Comparison of ENCODE assay signal across 8 cellular contexts in the genomic region with DNA sequence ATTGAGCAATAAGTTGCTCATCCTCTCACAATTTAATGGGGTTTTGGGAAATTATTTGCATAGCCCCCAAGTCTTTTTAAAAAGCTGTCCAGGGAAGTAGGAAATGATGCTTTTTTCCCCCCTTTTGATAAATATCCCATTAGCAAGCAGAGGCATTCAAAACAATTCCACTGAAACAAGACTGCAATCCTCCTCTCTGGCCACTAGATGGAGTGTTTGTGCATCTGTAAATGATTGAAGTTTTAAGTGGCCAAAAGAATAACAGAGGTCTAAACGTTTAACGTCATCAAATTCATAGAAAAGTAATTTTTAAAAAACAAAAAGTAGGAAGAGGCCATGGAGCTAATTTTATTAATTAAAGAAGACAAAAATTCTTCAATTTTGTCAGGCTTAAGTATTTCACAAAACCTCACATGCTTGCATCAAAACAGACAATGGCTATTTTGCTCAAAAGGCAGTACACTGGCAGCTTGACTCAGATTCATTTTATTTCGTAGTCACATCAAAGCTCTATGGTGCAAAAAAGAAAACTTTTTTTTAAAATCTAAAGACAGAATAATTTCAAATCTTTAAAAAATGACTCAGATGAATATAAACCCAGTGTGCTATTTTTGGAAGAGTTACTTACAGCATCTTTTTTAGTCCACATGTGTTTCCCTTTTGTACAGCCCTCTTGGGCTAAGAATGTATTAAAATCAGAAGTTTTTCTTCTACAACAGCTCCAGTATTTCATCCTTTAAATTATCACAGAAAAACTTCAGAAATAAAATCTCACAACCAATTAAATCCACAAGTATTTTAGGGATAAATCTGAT. TPM values are rescaled to one million over a fixed set of nuclear protein-coding genes. Genes with fewer than 3 reads are reported as not detected.
DNase-seq lines count a peak whose midpoint lies in the region; ATAC-seq, FAIRE-seq and TF ChIP-seq lines count a peak whose summit lies in the region.

No MANE protein-coding gene starts in this region.

- H3K9me3 Mint-ChIP-seq in activated naive CD4-positive, alpha-beta T cell treated with anti-CD3 and anti-CD28 coated beads, Interleukin-2, amount 10 ng/mL, durations not matched to agents 7 days and 5 days: no peaks in the 10 kb centered on the region
- H3K9me3 Mint-ChIP-seq in activated naive CD4-positive, alpha-beta T cell treated with anti-CD3 and anti-CD28 coated beads, Interleukin-2, amount 50 U/mL, for 72 hours: no peaks in the 10 kb centered on the region
- H3K9me3 Mint-ChIP-seq in naive B cell: no peaks in the 10 kb centered on the region
- H3K9me3 Mint-ChIP-seq in stimulated activated naive CD8-positive, alpha-beta T cell treated with anti-CD3 and anti-CD28 coated beads, Interleukin-15, amount 100 ng/mL, for 72 hours: no peaks in the 10 kb centered on the region

- no peak for FAIRE-seq in HTR-8/SVneo (lab: Jason Lieb, UNC)

- no peak for ATAC-seq in activated naive CD4-positive, alpha-beta T cell treated with anti-CD3 and anti-CD28 coated beads, Interleukin-2, amount 50 U/mL, for 72 hours
- ATAC-seq in GM21515 (IDR thresholded peaks at IDR 0.05; ENCODE audit: unreplicated experiment) (peak; percentile 75), naive B cell (ENCODE audit: low read depth in 2 of 2) (peak in 1 of 2 donors; percentile 33)
- ATAC-seq in stimulated activated naive CD8-positive, alpha-beta T cell treated with anti-CD3 and anti-CD28 coated beads, Interleukin-15, amount 100 ng/mL, for 72 hours: no peak

- peaks cover 47% of the 10 kb centered on the region for H3K36me3 ChIP-seq in PC-9 (ENCODE audit: low read depth)

- peaks cover 52% of the 10 kb centered on the region for H3K36me3 Mint-ChIP-seq in activated naive CD4-positive, alpha-beta T cell treated with anti-CD3 and anti-CD28 coated beads, Interleukin-2, amount 10 ng/mL, durations not matched to agents 7 days and 5 days
- H3K36me3 Mint-ChIP-seq in activated naive CD4-positive, alpha-beta T cell treated with anti-CD3 and anti-CD28 coated beads, Interleukin-2, amount 50 U/mL, for 72 hours: peaks cover 6 to 15% of the 10 kb centered on the region in 2 donors
- H3K36me3 Mint-ChIP-seq in naive B cell: peaks cover 14% of the 10 kb centered on the region in 2 donors

- peak overlapping the region; percentile 4; the same call in 1 of the 2 replicates for H3K27ac ChIP-seq in PC-9

- peak; percentile 23 for DNase-seq in activated naive CD4-positive, alpha-beta T cell treated with anti-CD3 and anti-CD28 coated beads, Interleukin-2, amount 10 ng/mL, durations not matched to agents 7 days and 5 days
- DNase-seq in activated naive CD4-positive, alpha-beta T cell treated with anti-CD3 and anti-CD28 coated beads, Interleukin-2, amount 50 U/mL, for 72 hours (ENCODE audit: low spot score in 2 of 2): no peak
- DNase-seq in HTR-8/SVneo (ENCODE audit: insufficient read length, low spot score) (peak; percentile 23), PC-9 (peak in 1 of 2 experiments; percentile 57), dedifferentiated amniotic fluid mesenchymal stem cell (ENCODE audit: extremely low spot score) (peak; percentile 77), naive B cell (peak; percentile 43)
- no peak for DNase-seq in stimulated activated naive CD8-positive, alpha-beta T cell treated with anti-CD3 and anti-CD28 coated beads, Interleukin-15, amount 100 ng/mL, for 72 hours

- H3K27ac Mint-ChIP-seq in activated naive CD4-positive, alpha-beta T cell treated with anti-CD3 and anti-CD28 coated beads, Interleukin-2, amount 10 ng/mL, durations not matched to agents 7 days and 5 days: peak overlapping the region; percentile 29
- H3K27ac Mint-ChIP-seq in activated naive CD4-positive, alpha-beta T cell treated with anti-CD3 and anti-CD28 coated beads, Interleukin-2, amount 50 U/mL, for 72 hours: peak overlapping the region in 1 of 2 donors; percentile 54
- peak overlapping the region in 4 of 6 donors; percentile 10 to 88 (median 44) for H3K27ac Mint-ChIP-seq in naive B cell
- H3K27ac Mint-ChIP-seq in stimulated activated naive CD8-positive, alpha-beta T cell treated with anti-CD3 and anti-CD28 coated beads, Interleukin-15, amount 100 ng/mL, for 72 hours: peak overlapping the region in 1 of 2 donors; percentile 11

- BruUV-seq in PC-9 (replicated peaks; lab: Mats Ljungman, UMichigan): no TSS peak

- TF ChIP-seq CTCF in PC-9 (conservative IDR thresholded peaks at IDR 0.05): peak; percentile 96

- peaks cover 5% of the 10 kb centered on the region for H3K4me1 Mint-ChIP-seq in activated naive CD4-positive, alpha-beta T cell treated with anti-CD3 and anti-CD28 coated beads, Interleukin-2, amount 10 ng/mL, durations not matched to agents 7 days and 5 days
- H3K4me1 Mint-ChIP-seq in naive B cell: peaks cover 0 to 4% (median 0%) of the 10 kb centered on the region in 3 donors
- H3K4me1 Mint-ChIP-seq in stimulated activated naive CD8-positive, alpha-beta T cell treated with anti-CD3 and anti-CD28 coated beads, Interleukin-15, amount 100 ng/mL, for 72 hours: no peaks in the 10 kb centered on the region

- POLR2A ChIA-PET in PC-9 (lab: Charles Lee; ENCODE audit: unreplicated experiment): no interaction called here

- H3K9me2 ChIP-seq in PC-9 (ENCODE audit: insufficient read depth): no peaks in the 10 kb centered on the region

- H3K27me3 Mint-ChIP-seq in activated naive CD4-positive, alpha-beta T cell treated with anti-CD3 and anti-CD28 coated beads, Interleukin-2, amount 10 ng/mL, durations not matched to agents 7 days and 5 days: no peaks in the 10 kb centered on the region
- no peaks in the 10 kb centered on the region for H3K27me3 Mint-ChIP-seq in naive B cell
- H3K27me3 Mint-ChIP-seq in stimulated activated naive CD8-positive, alpha-beta T cell treated with anti-CD3 and anti-CD28 coated beads, Interleukin-15, amount 100 ng/mL, for 72 hours: no peaks in the 10 kb centered on the region

- no peak overlapping the region for H3K4me3 ChIP-seq in PC-9

- no peak overlapping the region for H3K4me3 Mint-ChIP-seq in activated naive CD4-positive, alpha-beta T cell treated with anti-CD3 and anti-CD28 coated beads, Interleukin-2, amount 10 ng/mL, durations not matched to agents 7 days and 5 days
- no peak overlapping the region for H3K4me3 Mint-ChIP-seq in naive B cell
- H3K4me3 Mint-ChIP-seq in stimulated activated naive CD8-positive, alpha-beta T cell treated with anti-CD3 and anti-CD28 coated beads, Interleukin-15, amount 100 ng/mL, for 72 hours: no peak overlapping the region

- no peak overlapping the region for H3K4me2 ChIP-seq in PC-9

- H3K79me2 ChIP-seq in PC-9 (ENCODE audit: low read depth): 0 out of 2 replicates have a peak, but pooled peaks cover 4% of the 10 kb centered on the region

- CTCF ChIA-PET in activated naive CD4-positive, alpha-beta T cell treated with anti-CD3 and anti-CD28 coated beads, Interleukin-2, amount 10 ng/mL, durations not matched to agents 7 days and 5 days (lab: Charles Lee): interaction anchor here (0.6 to 1.6 kb wide), 12 partner anchors 8 to 1043 kb away, joined by 3 to 12 read pairs (median 4); no protein-coding TSS in a partner anchor
- CTCF ChIA-PET in PC-9 (lab: Charles Lee): no interaction called here

- H3K27me3 ChIP-seq in PC-9 (ENCODE audit: insufficient read depth, low read depth): no peaks in the 10 kb centered on the region

- no peaks in the 10 kb centered on the region for H3K9me3 ChIP-seq in PC-9 (ENCODE audit: insufficient read depth, low read depth)

- peaks cover 33% of the 10 kb centered on the region for H4K20me1 ChIP-seq in PC-9 (ENCODE audit: insufficient read depth)

- H3F3A ChIP-seq in PC-9 (ENCODE audit: insufficient read depth, low read depth): peaks cover 29% of the 10 kb centered on the region

- no peak overlapping the region for H2AFZ ChIP-seq in PC-9

- intact Hi-C loops in PC-9 (cut with micrococcal nuclease; ENCODE audit: unreplicated experiment): no loop called here

- no peaks in the 10 kb centered on the region for H3K4me1 ChIP-seq in PC-9 (replicated peaks; ENCODE audit: insufficient read depth)

RNA-seq across cellular contexts. Expression of gene CHORDC1, which starts 17.8 kb away (rescaled TPM):
- 10 to 100 TPM; 56.3 to 68.5 TPM for total RNA-seq in activated naive CD4-positive, alpha-beta T cell treated with anti-CD3 and anti-CD28 coated beads, Interleukin-2, amount 50 U/mL, for 72 hours
- total RNA-seq in PC-9 (2021): 34.6 and 70.5 TPM in 2 replicates
- 10 to 100 TPM; 19.1 to 35.2 (median 20.6) TPM for polyA plus RNA-seq in naive B cell (ENCODE audit: low read depth in 6 of 6)

Comparison
In these comparisons a context has a peak if more than half of its experiments do, and no peak if none do; other contexts are left out.
1. DNase-seq: peak in activated naive CD4-positive, alpha-beta T cell treated with anti-CD3 and anti-CD28 coated beads, Interleukin-2, amount 10 ng/mL, durations not matched to agents 7 days and 5 days (single experiment), HTR-8/SVneo (single experiment), dedifferentiated amniotic fluid mesenchymal stem cell (single experiment) and naive B cell (single experiment); none in activated naive CD4-positive, alpha-beta T cell treated with anti-CD3 and anti-CD28 coated beads, Interleukin-2, amount 50 U/mL, for 72 hours (0 of 2) and stimulated activated naive CD8-positive, alpha-beta T cell treated with anti-CD3 and anti-CD28 coated beads, Interleukin-15, amount 100 ng/mL, for 72 hours (0 of 2).